In the genomic region with DNA sequence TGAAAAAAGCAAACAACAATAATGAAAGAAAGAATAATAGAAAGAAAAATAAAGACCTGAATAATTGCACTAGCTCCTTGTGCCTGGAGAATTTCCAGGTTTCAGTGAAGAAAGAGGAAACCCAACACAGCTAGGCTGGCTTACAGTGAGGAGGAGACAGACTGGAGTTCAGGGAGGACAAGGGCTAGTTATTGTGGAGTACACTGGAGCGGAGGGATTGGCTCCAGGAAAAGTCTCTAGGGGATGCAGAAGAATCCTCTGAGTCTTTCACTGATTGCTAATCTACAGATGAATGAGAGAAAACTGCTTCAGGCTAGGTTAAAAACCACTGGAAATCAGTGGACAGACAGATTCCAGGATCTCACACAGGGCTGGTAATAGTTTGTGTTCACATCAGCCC, we compare ENCODE assay signal across 20 cellular contexts.
DNase-seq lines count a peak whose midpoint lies in the region; ATAC-seq and TF ChIP-seq lines count a peak whose summit lies in the region.
"Had no signal": no experiment of that assay in that cellular context is flagged by ENCODE, and none has a peak within 500 bp of the region (broad histone marks: within the 10 kb centered on the region; RNA-seq: fewer than 3 reads in every experiment).

No MANE protein-coding gene starts in this region.

- no peaks in the 10 kb centered on the region for H3K36me3 Mint-ChIP-seq in WTC11
- H3K36me3 Mint-ChIP-seq: CD14-positive monocyte; stimulated activated naive B cell treated with anti-CD40 and anti-IgM and Interleukin-4, amounts not matched to agents 10 μg/mL and 1 μg/mL and 100 μg/mL, for 72 hours had no signal

- H3K4me3 ChIP-seq in rectal smooth muscle tissue (ENCODE audit: low read length) (no peak overlapping the region), BE2C (ENCODE audit: low read depth, low read length) (no peak overlapping the region)
- H3K4me3 ChIP-seq: lung, tibial artery had no signal

- H3K9me3 ChIP-seq in BE2C = no peaks in the 10 kb centered on the region
- H3K9me3 ChIP-seq: tibial artery had no signal

- H3K4me1 Mint-ChIP-seq in WTC11 = peaks cover 32% of the 10 kb centered on the region

- no peak overlapping the region for H3K4me3 Mint-ChIP-seq in WTC11
- H3K4me3 Mint-ChIP-seq: CD14-positive monocyte; stimulated activated naive B cell treated with anti-CD40 and anti-IgM and Interleukin-4, amounts not matched to agents 10 μg/mL and 1 μg/mL and 100 μg/mL, for 72 hours had no signal

- peaks cover 5% of the 10 kb centered on the region for H3K4me1 ChIP-seq in rectal smooth muscle tissue (ENCODE audit: control insufficient read depth, insufficient read depth, low read length)
- H3K4me1 ChIP-seq in BE2C = 0 out of 2 replicates have a peak, but pooled peaks cover 3% of the 10 kb centered on the region

- H3K27ac Mint-ChIP-seq in WTC11 = peak overlapping the region; percentile 20; the same call in 1 of the 2 replicates
- H3K27ac Mint-ChIP-seq: CD14-positive monocyte; stimulated activated naive B cell treated with anti-CD40 and anti-IgM and Interleukin-4, amounts not matched to agents 10 μg/mL and 1 μg/mL and 100 μg/mL, for 72 hours had no signal

- TF ChIP-seq CTCF in WTC11 (IDR thresholded peaks at IDR 0.05) (no peak), BE2C (IDR thresholded peaks at IDR 0.05; ENCODE audit: low read depth, low read length) (no peak)

- CTCF ChIA-PET in WTC11 (lab: Charles Lee) = no interaction called here

- POLR2A ChIA-PET in WTC11 (lab: Charles Lee) = no interaction called here

- no peaks in the 10 kb centered on the region for H3K9me3 Mint-ChIP-seq in WTC11
- H3K9me3 Mint-ChIP-seq: CD14-positive monocyte; stimulated activated naive B cell treated with anti-CD40 and anti-IgM and Interleukin-4, amounts not matched to agents 10 μg/mL and 1 μg/mL and 100 μg/mL, for 72 hours had no signal

- H3K27me3 Mint-ChIP-seq in WTC11 (ENCODE audit: low read depth) = no peaks in the 10 kb centered on the region

- H3K36me3 ChIP-seq in rectal smooth muscle tissue (ENCODE audit: control insufficient read depth, insufficient read depth, low read length) (no peaks in the 10 kb centered on the region), BE2C (no peaks in the 10 kb centered on the region)
- H3K36me3 ChIP-seq: tibial artery had no signal

- no peak overlapping the region for H3K9ac ChIP-seq in rectal smooth muscle tissue (ENCODE audit: low read length)

- peak; percentile 9 for DNase-seq in NCI-H82 (lab: John Stamatoyannopoulos, UW)
- no peak for DNase-seq in NCI-H82 treated with DMSO at 0.1 percent for 48 hours (lab: John Stamatoyannopoulos, UW; ENCODE audit: unreplicated experiment)
- DNase-seq in WTC11 (ENCODE audit: low spot score) = no peak
- DNase-seq in iris pigment epithelial cell (ENCODE audit: low read depth) = peak; percentile 31
- DNase-seq in NCI-H2227 (lab: John Stamatoyannopoulos, UW; ENCODE audit: unreplicated experiment) = no peak
- DNase-seq in HUDEP-2 (lab: John Stamatoyannopoulos, UW; ENCODE audit: unreplicated experiment in 76 of 76) = no peak
- DNase-seq in BE2C = no peak
- DNase-seq: 8988T; activated CD4-positive, alpha-beta T cell treated with anti-CD3 and anti-CD28 coated beads for 4 hours; activated naive CD4-positive, alpha-beta T cell treated with Interleukin-2 at 50 U/mL for 16 hours; aorta; DMS153; NCI-H2171; NCI-H774; stimulated activated naive B cell treated with anti-CD40 and anti-IgM and Interleukin-4, amounts not matched to agents 10 μg/mL and 1 μg/mL and 100 μg/mL, for 72 hours; tibial artery had no signal

- H3K27me3 ChIP-seq in rectal smooth muscle tissue (ENCODE audit: control insufficient read depth, insufficient read depth, low read length) = no peaks in the 10 kb centered on the region
- no peaks in the 10 kb centered on the region for H3K27me3 ChIP-seq in BE2C
- H3K27me3 ChIP-seq: tibial artery had no signal

- peak overlapping the region; percentile 37 for H3K27ac ChIP-seq in rectal smooth muscle tissue (ENCODE audit: low read depth, low read length)
- H3K27ac ChIP-seq: tibial artery had no signal

- peak; percentile 84 for ATAC-seq in WTC11
- ATAC-seq: Panc1; stimulated activated naive B cell treated with anti-CD40 and anti-IgM and Interleukin-4, amounts not matched to agents 10 μg/mL and 1 μg/mL and 100 μg/mL, for 72 hours had no signal

TF ChIP-seq in WTC11, 78 proteins besides CTCF, POLR2A, EP300 and RAD21:
- TF ChIP-seq, protein P1, sequence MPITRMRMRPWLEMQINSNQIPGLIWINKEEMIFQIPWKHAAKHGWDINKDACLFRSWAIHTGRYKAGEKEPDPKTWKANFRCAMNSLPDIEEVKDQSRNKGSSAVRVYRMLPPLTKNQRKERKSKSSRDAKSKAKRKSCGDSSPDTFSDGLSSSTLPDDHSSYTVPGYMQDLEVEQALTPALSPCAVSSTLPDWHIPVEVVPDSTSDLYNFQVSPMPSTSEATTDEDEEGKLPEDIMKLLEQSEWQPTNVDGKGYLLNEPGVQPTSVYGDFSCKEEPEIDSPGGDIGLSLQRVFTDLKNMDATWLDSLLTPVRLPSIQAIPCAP (CRISPR knock-in tag; IDR thresholded peaks at IDR 0.05) = no peak
- TF ChIP-seq, protein P2, sequence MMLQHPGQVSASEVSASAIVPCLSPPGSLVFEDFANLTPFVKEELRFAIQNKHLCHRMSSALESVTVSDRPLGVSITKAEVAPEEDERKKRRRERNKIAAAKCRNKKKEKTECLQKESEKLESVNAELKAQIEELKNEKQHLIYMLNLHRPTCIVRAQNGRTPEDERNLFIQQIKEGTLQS (CRISPR knock-in tag; conservative IDR thresholded peaks at IDR 0.05) = no peak
- TF ChIP-seq, protein P3, sequence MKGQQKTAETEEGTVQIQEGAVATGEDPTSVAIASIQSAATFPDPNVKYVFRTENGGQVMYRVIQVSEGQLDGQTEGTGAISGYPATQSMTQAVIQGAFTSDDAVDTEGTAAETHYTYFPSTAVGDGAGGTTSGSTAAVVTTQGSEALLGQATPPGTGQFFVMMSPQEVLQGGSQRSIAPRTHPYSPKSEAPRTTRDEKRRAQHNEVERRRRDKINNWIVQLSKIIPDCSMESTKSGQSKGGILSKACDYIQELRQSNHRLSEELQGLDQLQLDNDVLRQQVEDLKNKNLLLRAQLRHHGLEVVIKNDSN (CRISPR knock-in tag; IDR thresholded peaks at IDR 0.05) = no peak
- TF ChIP-seq FOXJ3 (CRISPR knock-in tag; IDR thresholded peaks at IDR 0.05; ENCODE audit: borderline replicate concordance) (no peak), MYBL2 (CRISPR knock-in tag; IDR thresholded peaks at IDR 0.05) (no peak), PRRX2 (CRISPR knock-in tag; IDR thresholded peaks at IDR 0.05) (no peak)
- TF ChIP-seq, protein P4, sequence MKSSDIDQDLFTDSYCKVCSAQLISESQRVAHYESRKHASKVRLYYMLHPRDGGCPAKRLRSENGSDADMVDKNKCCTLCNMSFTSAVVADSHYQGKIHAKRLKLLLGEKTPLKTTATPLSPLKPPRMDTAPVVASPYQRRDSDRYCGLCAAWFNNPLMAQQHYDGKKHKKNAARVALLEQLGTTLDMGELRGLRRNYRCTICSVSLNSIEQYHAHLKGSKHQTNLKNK (CRISPR knock-in tag; IDR thresholded peaks at IDR 0.05) = no peak
- TF ChIP-seq, protein P5, sequence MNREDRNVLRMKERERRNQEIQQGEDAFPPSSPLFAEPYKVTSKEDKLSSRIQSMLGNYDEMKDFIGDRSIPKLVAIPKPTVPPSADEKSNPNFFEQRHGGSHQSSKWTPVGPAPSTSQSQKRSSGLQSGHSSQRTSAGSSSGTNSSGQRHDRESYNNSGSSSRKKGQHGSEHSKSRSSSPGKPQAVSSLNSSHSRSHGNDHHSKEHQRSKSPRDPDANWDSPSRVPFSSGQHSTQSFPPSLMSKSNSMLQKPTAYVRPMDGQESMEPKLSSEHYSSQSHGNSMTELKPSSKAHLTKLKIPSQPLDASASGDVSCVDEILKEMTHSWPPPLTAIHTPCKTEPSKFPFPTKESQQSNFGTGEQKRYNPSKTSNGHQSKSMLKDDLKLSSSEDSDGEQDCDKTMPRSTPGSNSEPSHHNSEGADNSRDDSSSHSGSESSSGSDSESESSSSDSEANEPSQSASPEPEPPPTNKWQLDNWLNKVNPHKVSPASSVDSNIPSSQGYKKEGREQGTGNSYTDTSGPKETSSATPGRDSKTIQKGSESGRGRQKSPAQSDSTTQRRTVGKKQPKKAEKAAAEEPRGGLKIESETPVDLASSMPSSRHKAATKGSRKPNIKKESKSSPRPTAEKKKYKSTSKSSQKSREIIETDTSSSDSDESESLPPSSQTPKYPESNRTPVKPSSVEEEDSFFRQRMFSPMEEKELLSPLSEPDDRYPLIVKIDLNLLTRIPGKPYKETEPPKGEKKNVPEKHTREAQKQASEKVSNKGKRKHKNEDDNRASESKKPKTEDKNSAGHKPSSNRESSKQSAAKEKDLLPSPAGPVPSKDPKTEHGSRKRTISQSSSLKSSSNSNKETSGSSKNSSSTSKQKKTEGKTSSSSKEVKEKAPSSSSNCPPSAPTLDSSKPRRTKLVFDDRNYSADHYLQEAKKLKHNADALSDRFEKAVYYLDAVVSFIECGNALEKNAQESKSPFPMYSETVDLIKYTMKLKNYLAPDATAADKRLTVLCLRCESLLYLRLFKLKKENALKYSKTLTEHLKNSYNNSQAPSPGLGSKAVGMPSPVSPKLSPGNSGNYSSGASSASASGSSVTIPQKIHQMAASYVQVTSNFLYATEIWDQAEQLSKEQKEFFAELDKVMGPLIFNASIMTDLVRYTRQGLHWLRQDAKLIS (CRISPR knock-in tag; IDR thresholded peaks at IDR 0.05; ENCODE audit: borderline replicate concordance) = no peak
- TF ChIP-seq, protein P6, sequence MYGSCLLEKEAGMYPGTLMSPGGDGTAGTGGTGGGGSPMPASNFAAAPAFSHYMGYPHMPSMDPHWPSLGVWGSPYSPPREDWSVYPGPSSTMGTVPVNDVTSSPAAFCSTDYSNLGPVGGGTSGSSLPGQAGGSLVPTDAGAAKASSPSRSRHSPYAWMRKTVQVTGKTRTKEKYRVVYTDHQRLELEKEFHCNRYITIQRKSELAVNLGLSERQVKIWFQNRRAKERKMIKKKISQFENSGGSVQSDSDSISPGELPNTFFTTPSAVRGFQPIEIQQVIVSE (CRISPR knock-in tag; IDR thresholded peaks at IDR 0.05; ENCODE audit: borderline replicate concordance) = no peak

Comparison
In these comparisons a context has a peak if more than half of its experiments do, and no peak if none do; other contexts are left out.
1. DNase-seq: peak in NCI-H82 (single experiment) and iris pigment epithelial cell (single experiment); none in NCI-H82 treated with DMSO at 0.1 percent for 48 hours (single experiment), WTC11 (single experiment), NCI-H2227 (single experiment), HUDEP-2 (0 of 76) and BE2C (single experiment).